2 cellular contexts compared by ENCODE assay signal in genomic region chr1:1175221-1176062, GRCh38.
TF ChIP-seq lines count a peak whose summit lies in the region.

No MANE protein-coding gene starts in this region.

TF ChIP-seq in SK-N-SH, 30 proteins besides CTCF, POLR2A, EP300 and RAD21 (continued from another document):
- TF ChIP-seq USF2 (IDR thresholded peaks at IDR 0.05; ENCODE audit: borderline replicate concordance, low read depth, low read length): no peak
- TF ChIP-seq TEAD4 (IDR thresholded peaks at IDR 0.05; ENCODE audit: borderline replicate concordance, insufficient read depth): no peak
- TF ChIP-seq TAF1 (IDR thresholded peaks at IDR 0.05; ENCODE audit: borderline replicate concordance, low read depth, low read length): no peak

TF ChIP-seq in SK-N-SH treated with all-trans-retinoic acid at 6 μM for 48 hours, 23 proteins besides CTCF, POLR2A, EP300 and RAD21 (continued from another document):
- TF ChIP-seq POU6F1 (CRISPR knock-in tag; IDR thresholded peaks at IDR 0.05; ENCODE audit: borderline replicate concordance, low read depth) (no peak), SNAI2 (CRISPR knock-in tag; IDR thresholded peaks at IDR 0.05) (no peak), ESRRG (CRISPR knock-in tag; IDR thresholded peaks at IDR 0.05) (no peak), TOX (CRISPR knock-in tag; IDR thresholded peaks at IDR 0.05; ENCODE audit: borderline replicate concordance) (no peak)
